1 cellular context compared by ENCODE assay signal in genomic region chr1:15110128-15110866, GRCh38.
TF ChIP-seq lines count a peak whose summit lies in the region.

No MANE protein-coding gene starts in this region.

TF ChIP-seq in HepG2, 621 proteins besides CTCF, POLR2A, EP300 and RAD21 (continued from another document):
- TF ChIP-seq XRCC5 (optimal IDR thresholded peaks at IDR 0.05; ENCODE audit: low read length) (peak; percentile 19), LCORL (IDR thresholded peaks at IDR 0.05) (no peak), LCORL (CRISPR knock-in tag; IDR thresholded peaks at IDR 0.05) (0 out of 2 replicates have a peak, but pooled peaks have one; percentile 13), POLR2G (IDR thresholded peaks at IDR 0.05; ENCODE audit: low read depth, low read length) (peak; percentile 27; the same call in 1 of the 2 replicates), ZSCAN20 (CRISPR knock-in tag; IDR thresholded peaks at IDR 0.05; ENCODE audit: borderline replicate concordance) (no peak)
